Comparison of ENCODE assay signal across 8 cellular contexts in the genomic region with DNA sequence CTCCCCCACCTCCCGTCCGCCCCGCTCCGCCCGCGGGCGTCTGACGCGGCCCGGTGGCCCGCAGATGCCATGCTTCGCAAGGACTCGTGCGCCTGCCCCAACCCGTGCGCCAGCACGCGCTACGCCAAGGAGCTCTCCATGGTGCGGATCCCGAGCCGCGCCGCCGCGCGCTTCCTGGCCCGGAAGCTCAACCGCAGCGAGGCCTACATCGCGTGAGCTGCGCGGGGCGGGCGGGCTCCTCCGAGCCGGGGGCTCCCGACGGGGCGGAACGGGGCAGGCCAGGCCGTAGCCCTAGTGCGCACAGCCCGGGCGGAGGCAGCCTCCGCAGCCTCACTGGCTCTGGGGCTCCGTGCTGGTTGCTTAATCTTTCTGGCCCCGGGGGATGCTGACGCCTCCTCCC. TPM values are rescaled to one million over a fixed set of nuclear protein-coding genes. Genes with fewer than 3 reads are reported as not detected.
A peak's percentile ranks its signal among the peaks of the same experiment; 100 is the strongest.
DNase-seq lines count a peak whose midpoint lies in the region; ATAC-seq and TF ChIP-seq lines count a peak whose summit lies in the region.

No MANE protein-coding gene starts in this region.

- no peaks in the 10 kb centered on the region for H3K27me3 ChIP-seq in Panc1 (ENCODE audit: control insufficient read depth, insufficient read depth, low read length)
- peaks cover 9% of the 10 kb centered on the region for H3K27me3 ChIP-seq in adipocyte (replicated peaks; ENCODE audit: control insufficient read depth, insufficient read depth, low read length)
- peaks cover 12% of the 10 kb centered on the region; the same call in 1 of the 2 replicates for H3K27me3 ChIP-seq in iPS DF 6.9 (ENCODE audit: control insufficient read depth, insufficient read depth, low read length)

- WGBS in iPS DF 6.9 (ENCODE audit: insufficient coverage, insufficient read length), result no CpG with 5 or more reads among the region's 50 CpGs

- no TSS peak for BruUV-seq in Panc1 (replicated peaks; lab: Mats Ljungman, UMichigan)

- intact Hi-C loops in Panc1 (cut with micrococcal nuclease; ENCODE audit: unreplicated experiment), result no loop called here

- POLR2A ChIA-PET in Panc1 (lab: Charles Lee), result no interaction called here

- H3K9me3 ChIP-seq in Panc1 (ENCODE audit: control insufficient read depth, insufficient read depth, low read depth, low read length), result no peaks in the 10 kb centered on the region
- no peaks in the 10 kb centered on the region for H3K9me3 ChIP-seq in adipocyte (ENCODE audit: control insufficient read depth, low read length)
- no peaks in the 10 kb centered on the region for H3K9me3 ChIP-seq in iPS DF 6.9 (ENCODE audit: control insufficient read depth, insufficient read depth, low read length)

- ATAC-seq in Panc1, result peak; percentile 68

- CTCF ChIA-PET in Panc1 (lab: Charles Lee), result no interaction called here

- DNase-seq in AG08396 (ENCODE audit: low spot score) (peak; percentile 86), Panc1 (ENCODE audit: low read depth, low spot score) (no peak), adipocyte (ENCODE audit: low read depth) (peak; percentile 86), iPS DF 6.9 (ENCODE audit: low read depth, low spot score) (no peak), SKM-1 treated with dmso at 0.1 percent for 144 hours (lab: John Stamatoyannopoulos, UW; ENCODE audit: unreplicated experiment) (no peak), GDM1 (lab: John Stamatoyannopoulos, UW) (no peak), HCEC 1CT (no peak)
- DNase-seq in stimulated activated CD4-positive, alpha-beta T cell treated with anti-CD3 and anti-CD28 coated beads, Interleukin-2, amount 100 ng/mL, for 24 hours, result peak; percentile 64 to 66

- in situ Hi-C loops in Panc1 (cut with HindIII; ENCODE audit: low pct_unique_long_range_greater_than_20kb, low sequenced_read_pairs), result no loop called here

- H3K9ac ChIP-seq in adipocyte (ENCODE audit: low read length), result no peak overlapping the region

- H3K4me1 ChIP-seq in Panc1 (ENCODE audit: control insufficient read depth, insufficient read depth, low read length) (no peaks in the 10 kb centered on the region), adipocyte (ENCODE audit: control insufficient read depth, insufficient read depth, low read length) (peaks cover 17% of the 10 kb centered on the region), iPS DF 6.9 (ENCODE audit: control insufficient read depth, insufficient read depth, low read length) (peaks cover 4% of the 10 kb centered on the region; the same call in 1 of the 2 replicates)

- H3K4me3 ChIP-seq in Panc1 (ENCODE audit: low read depth in 2 of 2, low read length in 2 of 2) (no peak overlapping the region), adipocyte (ENCODE audit: low read length) (no peak overlapping the region), iPS DF 6.9 (ENCODE audit: low read length) (peak overlapping the region; percentile 1; the same call in 1 of the 2 replicates)

- H3K36me3 ChIP-seq in Panc1 (ENCODE audit: control insufficient read depth, insufficient read depth, low read length), result no peaks in the 10 kb centered on the region
- no peaks in the 10 kb centered on the region for H3K36me3 ChIP-seq in adipocyte (ENCODE audit: control insufficient read depth, insufficient read depth, low read length, severe bottlenecking)
- H3K36me3 ChIP-seq in iPS DF 6.9 (ENCODE audit: control insufficient read depth, insufficient read depth, low read length), result no peaks in the 10 kb centered on the region

- H3K27ac ChIP-seq in Panc1 (ENCODE audit: low read length), result no peak overlapping the region
- H3K27ac ChIP-seq in iPS DF 6.9 (ENCODE audit: low read length), result no peak overlapping the region

- no peak for TF ChIP-seq CTCF in Panc1 (IDR thresholded peaks at IDR 0.05)

RNA-seq across cellular contexts. Expression of a gene that starts 2.8 kb away (rescaled TPM):
- total RNA-seq in Panc1 (2021; ENCODE audit: unreplicated experiment), result 1.3 TPM
- 1.7 TPM for polyA plus RNA-seq in Panc1 (2012; ENCODE audit: insufficient read length)

RNA-seq across cellular contexts. Expression of a gene that starts 6.6 kb away (rescaled TPM):
- 25.6 TPM for total RNA-seq in Panc1 (2021; ENCODE audit: unreplicated experiment)
- 42.6 TPM for polyA plus RNA-seq in Panc1 (2012; ENCODE audit: insufficient read length)

RNA-seq across cellular contexts. Expression of a gene that starts 8.3 kb away (rescaled TPM):
- total RNA-seq in Panc1 (2021; ENCODE audit: unreplicated experiment), result 580 TPM
- 737 TPM for polyA plus RNA-seq in Panc1 (2012; ENCODE audit: insufficient read length)

RNA-seq across cellular contexts. Expression of a gene that starts 22.9 kb away (rescaled TPM):
- total RNA-seq in Panc1 (2021; ENCODE audit: unreplicated experiment), result 49.8 TPM
- 52.3 TPM for polyA plus RNA-seq in Panc1 (2012; ENCODE audit: insufficient read length)

RNA-seq across cellular contexts. Expression of a gene that starts 26.8 kb away (rescaled TPM):
- total RNA-seq in Panc1 (2021; ENCODE audit: unreplicated experiment), result 0.98 TPM
- polyA plus RNA-seq in Panc1 (2012; ENCODE audit: insufficient read length), result 1.6 TPM

Comparison
In these comparisons a context has a peak if more than half of its experiments do, and no peak if none do; other contexts are left out.
1. DNase-seq: peak in AG08396 (single experiment), adipocyte (single experiment) and stimulated activated CD4-positive, alpha-beta T cell treated with anti-CD3 and anti-CD28 coated beads, Interleukin-2, amount 100 ng/mL, for 24 hours (2 of 2); none in Panc1 (single experiment), iPS DF 6.9 (single experiment), SKM-1 treated with dmso at 0.1 percent for 144 hours (single experiment), GDM1 (single experiment) and HCEC 1CT (single experiment).